ENCODE assay signal across 33 cellular contexts in the genomic region with DNA sequence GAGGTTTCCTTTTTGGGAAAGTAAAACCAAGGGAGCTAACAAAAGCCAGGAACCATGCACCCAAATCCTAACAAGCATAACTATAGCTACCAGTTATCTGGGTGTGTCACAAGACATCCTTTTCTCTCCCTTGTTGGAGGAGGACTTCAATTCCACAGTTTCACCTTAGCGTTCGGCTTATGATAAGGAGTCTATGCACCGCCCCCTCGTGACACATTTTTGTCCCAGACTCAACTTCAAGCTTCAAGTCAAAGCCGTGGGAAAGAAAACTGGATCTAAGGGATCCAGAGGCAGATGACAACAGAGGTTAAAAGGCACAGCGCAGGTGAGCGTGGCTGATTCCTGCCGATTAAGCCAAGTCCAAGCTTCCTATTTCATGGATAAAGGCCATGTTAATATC.
"Had no signal": no experiment of that assay in that cellular context is flagged by ENCODE, and none has a peak within 500 bp of the region (broad histone marks: within the 10 kb centered on the region; RNA-seq: fewer than 3 reads in every experiment).

No MANE protein-coding gene starts in this region.

- H3K9me3 ChIP-seq: adrenal gland had no signal

- H3K36me3 ChIP-seq: adrenal gland, ascending aorta, brain microvascular endothelial cell, breast epithelium, cardiac muscle cell had no signal

- H3K4me1 ChIP-seq: adrenal gland, ascending aorta, body of pancreas, breast epithelium had no signal

- ATAC-seq: activated naive CD4-positive, alpha-beta T cell treated with anti-CD3 and anti-CD28 coated beads, Interleukin-2, amount 50 U/mL, for 72 hours; activated naive CD8-positive, alpha-beta T cell treated with anti-CD3 and anti-CD28 coated beads, Interleukin-2, amount 50 U/mL, for 24 hours; activated T-cell treated with anti-CD3 and anti-CD28 coated beads, Interleukin-2, amount 50 U/mL, for 4 hours; activated T-cell treated with anti-CD3 and anti-CD28 coated beads, Interleukin-2, amount 50 U/mL, for 72 hours; activated T-helper 17 cell treated with anti-CD3 and anti-CD28 coated beads, Interleukin-2, amount 50 U/mL, for 72 hours; body of pancreas had no signal

- H3K27me3 ChIP-seq: adrenal gland, ascending aorta, body of pancreas, brain microvascular endothelial cell, breast epithelium, cardiac muscle cell had no signal

- H3K4me3 ChIP-seq: adrenal gland, ascending aorta, body of pancreas, breast epithelium, cardiac muscle cell had no signal

- H3K27ac ChIP-seq: adrenal gland, ascending aorta, body of pancreas, brain microvascular endothelial cell, breast epithelium, cardiac muscle cell had no signal

- DNase-seq: activated effector memory CD4-positive, alpha-beta T cell treated with anti-CD3 and anti-CD28 coated beads, Interleukin-2, amount 50 U/mL, for 16 hours; activated effector memory CD4-positive, alpha-beta T cell treated with Interleukin-2 at 50 U/mL for 16 hours; activated gamma-delta T cell; activated gamma-delta T cell treated with Interleukin-2 at 50 U/mL for 16 hours; activated naive CD4-positive, alpha-beta T cell; activated naive CD4-positive, alpha-beta T cell treated with anti-CD3 and anti-CD28 coated beads for 36 hours; activated naive CD4-positive, alpha-beta T cell treated with anti-CD3 and anti-CD28 coated beads, Interleukin-2, amount 10 ng/mL, durations not matched to agents 7 days and 5 days; activated naive CD4-positive, alpha-beta T cell treated with anti-CD3 and anti-CD28 coated beads, Interleukin-2, amount 50 U/mL, for 16 hours; activated naive CD4-positive, alpha-beta T cell treated with Interleukin-2 at 50 U/mL for 16 hours; activated naive CD8-positive, alpha-beta T cell treated with anti-CD3 and anti-CD28 coated beads for 36 hours; activated naive CD8-positive, alpha-beta T cell treated with anti-CD3 and anti-CD28 coated beads, Interleukin-2, amount 10 ng/mL, durations not matched to agents 7 days and 5 days; activated naive CD8-positive, alpha-beta T cell treated with anti-CD3 and anti-CD28 coated beads, Interleukin-2, amount 50 U/mL, for 24 hours; activated T-cell treated with anti-CD3 and anti-CD28 coated beads, Interleukin-2, amount 50 U/mL, for 1 hour; activated T-cell treated with anti-CD3 and anti-CD28 coated beads, Interleukin-2, amount 50 U/mL, for 24 hours; activated T-cell treated with anti-CD3 and anti-CD28 coated beads, Interleukin-2, amount 50 U/mL, for 4 hours; activated T-cell treated with anti-CD3 and anti-CD28 coated beads, Interleukin-2, amount 50 U/mL, for 48 hours; activated T-cell treated with anti-CD3 and anti-CD28 coated beads, Interleukin-2, amount 50 U/mL, for 72 hours; adrenal gland; amniotic stem cell; amygdala; anterior cingulate cortex; aorta; body of pancreas; brain microvascular endothelial cell; central memory CD4-positive, alpha-beta T cell; cerebellar nuclear complex had no signal

- FAIRE-seq: astrocyte, bronchial epithelial cell had no signal
